10 cellular contexts compared by ENCODE assay signal in genomic region chr5:45189042-45189441, GRCh38.
"Had no signal": no experiment of that assay in that cellular context is flagged by ENCODE, and none has a peak within 500 bp of the region (broad histone marks: within the 10 kb centered on the region; RNA-seq: fewer than 3 reads in every experiment).

No MANE protein-coding gene starts in this region.

- DNase-seq: H9, HCEC 1CT, HFFc6, KBM-7 had no signal

- H3K27ac Mint-ChIP-seq: H9, HFFc6, IgD-negative memory B cell had no signal

- H3K27ac ChIP-seq: HL-60 had no signal

- ATAC-seq: GM23338, HepG2 had no signal

- H3K4me1 Mint-ChIP-seq: IgD-negative memory B cell had no signal

- H3K27me3 Mint-ChIP-seq: IgD-negative memory B cell had no signal

- H3K36me3 Mint-ChIP-seq: IgD-negative memory B cell had no signal

- H3K4me3 Mint-ChIP-seq: GM23338, H9, HFFc6, IgD-negative memory B cell had no signal

- FAIRE-seq: H1, H54, HepG2 had no signal

- H3K9me3 Mint-ChIP-seq: GM23338, H9 had no signal

- H3K4me3 ChIP-seq: GM23338 had no signal
